33 cellular contexts compared by ENCODE assay signal in genomic region chr7:107016312-107016711, GRCh38. TPM values are rescaled to one million over a fixed set of nuclear protein-coding genes. Genes with fewer than 3 reads are reported as not detected.
"Had no signal": no experiment of that assay in that cellular context is flagged by ENCODE, and none has a peak within 500 bp of the region (broad histone marks: within the 10 kb centered on the region; RNA-seq: fewer than 3 reads in every experiment).

No MANE protein-coding gene starts in this region.

- H3K27ac Mint-ChIP-seq: activated CD4-positive, alpha-beta memory T cell treated with anti-CD3 and anti-CD28 coated beads for 36 hours; activated CD4-positive, alpha-beta T cell treated with anti-CD3 and anti-CD28 coated beads for 36 hours; activated CD4-positive, alpha-beta T cell treated with anti-CD3 and anti-CD28 coated beads, Interleukin-2, amount 10 ng/mL, durations not matched to agents 24 days and 14 days; activated CD8-positive, alpha-beta memory T cell treated with anti-CD3 and anti-CD28 coated beads, Interleukin-2, amount 10 ng/mL, durations not matched to agents 7 days and 5 days; activated CD8-positive, alpha-beta T cell treated with anti-CD3 and anti-CD28 coated beads, Interleukin-2, amount 10 ng/mL, durations not matched to agents 7 days and 5 days; activated naive CD4-positive, alpha-beta T cell treated with anti-CD3 and anti-CD28 coated beads for 36 hours; activated naive CD4-positive, alpha-beta T cell treated with anti-CD3 and anti-CD28 coated beads, Interleukin-2, amount 50 U/mL, for 72 hours; activated T-helper 1 cell treated with anti-CD3 and anti-CD28 coated beads, Interleukin-12 subunit alpha, Interleukin-12 subunit beta, Interleukin-2, Interleukin-4 antibody, amounts not matched to agents 30 ng/mL and 10 ng/mL and 1 ng/mL, durations not matched to agents 14 hours and 24 hours and 36 hours; activated T-helper 2 cell treated with anti-CD3 and anti-CD28 coated beads, Interferon-gamma antibody, Interleukin-2, Interleukin-4, amounts not matched to agents 10 μg/mL and 5 μg/mL and 100 μg/mL, durations not matched to agents 14 hours and 24 hours and 36 hours; dendritic cell treated with granulocyte-macrophage colony-stimulating factor and Interleukin-4, amounts not matched to agents 40 ng/mL and 50 ng/mL, for 4 days; endodermal cell had no signal

- H3K9me3 Mint-ChIP-seq: activated CD4-positive, alpha-beta memory T cell treated with anti-CD3 and anti-CD28 coated beads for 36 hours; activated CD4-positive, alpha-beta T cell treated with anti-CD3 and anti-CD28 coated beads, Interleukin-2, amount 10 ng/mL, durations not matched to agents 24 days and 14 days; activated naive CD4-positive, alpha-beta T cell treated with anti-CD3 and anti-CD28 coated beads for 36 hours; activated T-helper 1 cell treated with anti-CD3 and anti-CD28 coated beads, Interleukin-12 subunit alpha, Interleukin-12 subunit beta, Interleukin-2, Interleukin-4 antibody, amounts not matched to agents 30 ng/mL and 10 ng/mL and 1 ng/mL, durations not matched to agents 14 hours and 24 hours and 36 hours; activated T-helper 2 cell treated with anti-CD3 and anti-CD28 coated beads, Interferon-gamma antibody, Interleukin-2, Interleukin-4, amounts not matched to agents 10 μg/mL and 5 μg/mL and 100 μg/mL, durations not matched to agents 14 hours and 24 hours and 36 hours; endodermal cell had no signal

- H3K27me3 ChIP-seq: body of pancreas, cardiac muscle cell, dorsolateral prefrontal cortex, esophagus muscularis mucosa, foreskin keratinocyte, gastrocnemius medialis, heart left ventricle had no signal

- H3K4me3 Mint-ChIP-seq: activated CD4-positive, alpha-beta memory T cell treated with anti-CD3 and anti-CD28 coated beads for 36 hours; activated CD4-positive, alpha-beta T cell treated with anti-CD3 and anti-CD28 coated beads for 36 hours; activated CD4-positive, alpha-beta T cell treated with anti-CD3 and anti-CD28 coated beads, Interleukin-2, amount 10 ng/mL, durations not matched to agents 24 days and 14 days; activated CD8-positive, alpha-beta memory T cell treated with anti-CD3 and anti-CD28 coated beads, Interleukin-2, amount 10 ng/mL, durations not matched to agents 7 days and 5 days; activated CD8-positive, alpha-beta T cell treated with anti-CD3 and anti-CD28 coated beads, Interleukin-2, amount 10 ng/mL, durations not matched to agents 7 days and 5 days; activated naive CD4-positive, alpha-beta T cell treated with anti-CD3 and anti-CD28 coated beads for 36 hours; activated T-helper 1 cell treated with anti-CD3 and anti-CD28 coated beads, Interleukin-12 subunit alpha, Interleukin-12 subunit beta, Interleukin-2, Interleukin-4 antibody, amounts not matched to agents 30 ng/mL and 10 ng/mL and 1 ng/mL, durations not matched to agents 14 hours and 24 hours and 36 hours; dendritic cell treated with granulocyte-macrophage colony-stimulating factor and Interleukin-4, amounts not matched to agents 40 ng/mL and 50 ng/mL, for 4 days; endodermal cell had no signal

- H3K4me3 ChIP-seq: body of pancreas, cardiac muscle cell, coronary artery, dorsolateral prefrontal cortex, esophagus muscularis mucosa, gastrocnemius medialis, heart left ventricle had no signal

- ATAC-seq: activated CD4-positive, alpha-beta T cell treated with anti-CD3 and anti-CD28 coated beads for 36 hours; activated CD8-positive, alpha-beta memory T cell treated with anti-CD3 and anti-CD28 coated beads, Interleukin-2, amount 10 ng/mL, durations not matched to agents 7 days and 5 days; activated CD8-positive, alpha-beta T cell treated with anti-CD3 and anti-CD28 coated beads, Interleukin-2, amount 10 ng/mL, durations not matched to agents 7 days and 5 days; activated naive CD4-positive, alpha-beta T cell treated with anti-CD3 and anti-CD28 coated beads, Interleukin-2, amount 50 U/mL, for 72 hours; body of pancreas; foreskin keratinocyte; gastrocnemius medialis; heart left ventricle had no signal

- H3K36me3 Mint-ChIP-seq: activated CD4-positive, alpha-beta memory T cell treated with anti-CD3 and anti-CD28 coated beads for 36 hours; activated CD8-positive, alpha-beta memory T cell treated with anti-CD3 and anti-CD28 coated beads, Interleukin-2, amount 10 ng/mL, durations not matched to agents 7 days and 5 days; activated naive CD4-positive, alpha-beta T cell treated with anti-CD3 and anti-CD28 coated beads, Interleukin-2, amount 50 U/mL, for 72 hours had no signal

- H3K36me3 ChIP-seq: cardiac muscle cell, esophagus muscularis mucosa, gastrocnemius medialis, heart left ventricle had no signal

- H3K27me3 Mint-ChIP-seq: dendritic cell treated with granulocyte-macrophage colony-stimulating factor and Interleukin-4, amounts not matched to agents 40 ng/mL and 50 ng/mL, for 4 days had no signal

- H3K27ac ChIP-seq: body of pancreas, cardiac muscle cell, coronary artery, dorsolateral prefrontal cortex, esophagus muscularis mucosa, foreskin keratinocyte, gastrocnemius medialis, heart left ventricle had no signal

- H3K4me1 ChIP-seq: body of pancreas, esophagus muscularis mucosa, foreskin keratinocyte, gastrocnemius medialis had no signal

- H3K9me3 ChIP-seq: body of pancreas, esophagus muscularis mucosa, gastrocnemius medialis, heart left ventricle had no signal

- DNase-seq: activated CD4-positive, alpha-beta memory T cell treated with anti-CD3 and anti-CD28 coated beads for 36 hours; activated CD4-positive, alpha-beta T cell treated with anti-CD3 and anti-CD28 coated beads for 36 hours; activated CD4-positive, alpha-beta T cell treated with anti-CD3 and anti-CD28 coated beads, Interleukin-2, amount 10 ng/mL, durations not matched to agents 24 days and 14 days; activated CD4-positive, CD25-positive, alpha-beta regulatory T cell; activated CD4-positive, CD25-positive, alpha-beta regulatory T cell treated with anti-CD3 and anti-CD28 coated beads, Interleukin-2, amount 50 U/mL, for 72 hours; activated CD8-positive, alpha-beta memory T cell treated with anti-CD3 and anti-CD28 coated beads, Interleukin-2, amount 10 ng/mL, durations not matched to agents 7 days and 5 days; activated CD8-positive, alpha-beta memory T cell treated with anti-CD3 and anti-CD28 coated beads, Interleukin-2, amount 50 U/mL, for 4 hours; activated CD8-positive, alpha-beta T cell treated with anti-CD3 and anti-CD28 coated beads, Interleukin-2, amount 10 ng/mL, durations not matched to agents 7 days and 5 days; activated effector memory CD4-positive, alpha-beta T cell treated with anti-CD3 and anti-CD28 coated beads, Interleukin-2, amount 50 U/mL, for 16 hours; activated naive CD4-positive, alpha-beta T cell treated with anti-CD3 and anti-CD28 coated beads for 36 hours; activated T-cell treated with anti-CD3 and anti-CD28 coated beads, Interleukin-2, amount 50 U/mL, for 1 hour; activated T-cell treated with anti-CD3 and anti-CD28 coated beads, Interleukin-2, amount 50 U/mL, for 48 hours; amygdala; aorta; body of pancreas; central memory CD4-positive, alpha-beta T cell; cerebellar nuclear complex; dorsolateral prefrontal cortex; effector memory CD4-positive, alpha-beta T cell; endodermal cell; foreskin keratinocyte; gastrocnemius medialis; glutamatergic neuron; heart left ventricle; hypothalamus; T-helper 2 cell had no signal

- H3K4me1 Mint-ChIP-seq: activated CD4-positive, alpha-beta T cell treated with anti-CD3 and anti-CD28 coated beads for 36 hours; activated CD4-positive, alpha-beta T cell treated with anti-CD3 and anti-CD28 coated beads, Interleukin-2, amount 10 ng/mL, durations not matched to agents 24 days and 14 days; activated CD8-positive, alpha-beta memory T cell treated with anti-CD3 and anti-CD28 coated beads, Interleukin-2, amount 10 ng/mL, durations not matched to agents 7 days and 5 days; endodermal cell had no signal

RNA-seq across cellular contexts. Expression of gene PRKAR2B, which starts 28.2 kb away (rescaled TPM):
- total RNA-seq: foreskin keratinocyte had no signal
- polyA plus RNA-seq: foreskin keratinocyte had no signal
